In the genomic region with DNA sequence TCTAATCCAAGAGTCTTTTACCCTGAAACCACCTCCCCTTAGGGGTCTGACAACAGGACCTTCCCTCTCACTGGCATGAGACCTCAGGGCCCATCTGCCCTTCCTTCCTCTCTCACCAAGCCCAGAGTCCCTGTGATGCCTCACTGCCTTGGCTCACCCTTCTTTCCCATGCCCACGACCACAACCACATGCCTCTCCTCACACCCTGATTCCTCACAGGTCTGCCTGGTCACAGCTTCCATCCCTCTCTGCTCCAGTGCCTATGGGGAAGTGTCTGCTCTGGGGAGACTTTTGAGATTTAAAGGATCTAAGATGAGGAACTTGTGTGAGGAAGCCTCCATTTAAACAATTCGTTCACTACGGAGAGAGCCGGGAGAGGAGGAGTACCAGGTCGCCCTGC, we compare ENCODE assay signal across 29 cellular contexts.
"Had no signal": no experiment of that assay in that cellular context is flagged by ENCODE, and none has a peak within 500 bp of the region (broad histone marks: within the 10 kb centered on the region; RNA-seq: fewer than 3 reads in every experiment).

No MANE protein-coding gene starts in this region.

- H3K4me1 Mint-ChIP-seq: naive thymus-derived CD8-positive, alpha-beta T cell had no signal

- H3K4me2 ChIP-seq: neural progenitor cell had no signal

- ATAC-seq: left colon; left lung; mucosa of descending colon; naive thymus-derived CD8-positive, alpha-beta T cell; psoas muscle; right lobe of liver; stimulated activated naive B cell treated with anti-CD40 and anti-IgM and Interleukin-4, amounts not matched to agents 10 μg/mL and 1 μg/mL and 100 μg/mL, for 72 hours; stimulated activated naive CD8-positive, alpha-beta T cell treated with anti-CD3 and anti-CD28 coated beads, Interleukin-15, Interleukin-2, amounts not matched to agents 100 U/mL and 50 U/mL, for 24 hours had no signal

- H3K4me3 ChIP-seq: left lung, lung, mucosa of descending colon, neural progenitor cell, psoas muscle, right atrium auricular region, right lobe of liver, skin epidermis, stomach, testis, thyroid gland, transverse colon, upper lobe of left lung, vagina had no signal

- H2AFZ ChIP-seq: neural progenitor cell, parathyroid adenoma had no signal

- H3K36me3 ChIP-seq: left lung, neural progenitor cell, neutrophil, right atrium auricular region, right lobe of liver, stomach, thyroid gland, transverse colon, upper lobe of left lung, vagina had no signal

- H3K27ac Mint-ChIP-seq: naive thymus-derived CD8-positive, alpha-beta T cell; nephron; neural progenitor cell; stimulated activated naive B cell treated with anti-CD40 and anti-IgM and Interleukin-4, amounts not matched to agents 10 μg/mL and 1 μg/mL and 100 μg/mL, for 72 hours had no signal

- DNase-seq: hippocampal formation; kidney glomerular epithelial cell; left colon; left lung; midbrain; mucosa of descending colon; naive thymus-derived CD8-positive, alpha-beta T cell; occipital lobe; psoas muscle; right lobe of liver; stimulated activated CD4-positive, alpha-beta T cell treated with anti-CD3 and anti-CD28 coated beads, Interleukin-12 subunit alpha, Interleukin-12 subunit beta, amount 100 ng/mL, for 4 hours; stimulated activated CD4-positive, alpha-beta T cell treated with anti-CD3 and anti-CD28 coated beads, Interleukin-15, amount 100 ng/mL, for 24 hours; stimulated activated CD4-positive, alpha-beta T cell treated with anti-CD3 and anti-CD28 coated beads, Interleukin-2, amount 100 ng/mL, for 24 hours; stimulated activated CD4-positive, alpha-beta T cell treated with anti-CD3 and anti-CD28 coated beads, Interleukin-4, amount 100 ng/mL, for 1 hour; stimulated activated naive B cell treated with anti-CD40 and anti-IgM and Interleukin-4, amounts not matched to agents 10 μg/mL and 1 μg/mL and 100 μg/mL, for 72 hours; stimulated activated naive CD8-positive, alpha-beta T cell treated with anti-CD3 and anti-CD28 coated beads, Interleukin-15, Interleukin-2, amounts not matched to agents 100 U/mL and 50 U/mL, for 24 hours; stomach; testis; thyroid gland; transverse colon; upper lobe of left lung had no signal

- H3K4me1 ChIP-seq: left lung, parathyroid adenoma, psoas muscle, right atrium auricular region, stomach, testis, thyroid gland, transverse colon, upper lobe of left lung, vagina had no signal

- H3K27ac ChIP-seq: left lung, neural progenitor cell, neutrophil, parathyroid adenoma, psoas muscle, right atrium auricular region, right lobe of liver, skin epidermis, stomach, testis, thyroid gland, transverse colon, upper lobe of left lung, vagina had no signal

- H3K4me3 Mint-ChIP-seq: naive thymus-derived CD8-positive, alpha-beta T cell; nephron; neural progenitor cell; stimulated activated naive B cell treated with anti-CD40 and anti-IgM and Interleukin-4, amounts not matched to agents 10 μg/mL and 1 μg/mL and 100 μg/mL, for 72 hours had no signal

- H3K27me3 ChIP-seq: left lung, neural progenitor cell, neutrophil, right atrium auricular region, right lobe of liver, stomach, testis, thyroid gland, transverse colon, upper lobe of left lung, vagina had no signal

- H3K9me3 ChIP-seq: left lung, mucosa of descending colon, neutrophil, psoas muscle, right atrium auricular region, right lobe of liver, testis, thyroid gland, transverse colon, upper lobe of left lung, vagina had no signal

- H3K9ac ChIP-seq: neural progenitor cell, parathyroid adenoma had no signal

- H3K9me3 Mint-ChIP-seq: nephron had no signal
